Comparison of ENCODE assay signal across 8 cellular contexts in genomic region chr19:55385236-55385748, GRCh38. TPM values are rescaled to one million over a fixed set of nuclear protein-coding genes. Genes with fewer than 3 reads are reported as not detected.
DNase-seq lines count a peak whose midpoint lies in the region; ATAC-seq and TF ChIP-seq lines count a peak whose summit lies in the region.

No MANE protein-coding gene starts in this region.

- H3K4me3 ChIP-seq in right cardiac atrium (ENCODE audit: low read length) (peak overlapping the region; percentile 49), psoas muscle (peak overlapping the region; percentile 81)

- H3K36me3 ChIP-seq in psoas muscle (ENCODE audit: insufficient read depth in 1 of 2, low read depth in 1 of 2) = peaks cover 8 to 40% of the 10 kb centered on the region in 2 donors

- H3K27me3 ChIP-seq in right cardiac atrium (ENCODE audit: control insufficient read depth, insufficient read depth) (no peaks in the 10 kb centered on the region), psoas muscle (ENCODE audit: insufficient read depth in 3 of 3, low read length in 2 of 3) (no peaks in the 10 kb centered on the region)

- peak overlapping the region; percentile 100 for H3K4me3 Mint-ChIP-seq in T-helper 17 cell

- peaks cover 6% of the 10 kb centered on the region for H3K36me3 Mint-ChIP-seq in T-helper 17 cell (ENCODE audit: low read depth)

- peak; percentile 58 for ATAC-seq in HG02938 (IDR thresholded peaks at IDR 0.05; ENCODE audit: unreplicated experiment)
- ATAC-seq in T-helper 17 cell = peak; percentile 82
- ATAC-seq in right cardiac atrium = peak; percentile 91
- peak; percentile 87 to 92 (median 88) for ATAC-seq in psoas muscle

- H3K9me3 ChIP-seq in T-helper 17 cell (ENCODE audit: control insufficient read depth, low read length, poor library complexity, severe bottlenecking) (no peaks in the 10 kb centered on the region), right cardiac atrium (ENCODE audit: control insufficient read depth, low read length) (no peaks in the 10 kb centered on the region), psoas muscle (no peaks in the 10 kb centered on the region)

- under 1% methylated on average over 32 of the region's 32 CpGs for WGBS in right cardiac atrium
- WGBS in psoas muscle, 3 donors = 0 to 1% (median 1%) methylated on average over 32 of the region's 32 CpGs

- intact Hi-C loops in right cardiac atrium (cut with DNase I) = loop anchor here in 1 of 4 donors (5.0 kb wide), 1 partner anchor 83 kb away; no protein-coding TSS in a partner anchor
- intact Hi-C loops in psoas muscle (cut with DNase I) = loop anchor here (5.0 to 10.0 kb wide), 3 partner anchors 67 to 270 kb away; partner anchors contain the start of genes U2AF2 (in 1 of the 2) and ZNF784 (in 1 of the 2)

- peaks cover 5% of the 10 kb centered on the region for H3K27me3 Mint-ChIP-seq in T-helper 17 cell

- DNase-seq in GM13976 (ENCODE audit: low spot score) (peak; percentile 95), NCI-H1694 treated with DMSO at 0.1 percent for 48 hours (lab: John Stamatoyannopoulos, UW) (peak; percentile 99), T-helper 17 cell (peak; percentile 82 to 95 (median 87)), right cardiac atrium (peak; percentile 97 to 100 (median 99)), psoas muscle (peak; percentile 97), ureter (ENCODE audit: low spot score) (peak; percentile 98)

- in situ Hi-C loops in GM13976 (cut with MboI; ENCODE audit: low sequenced_read_pairs, unreplicated experiment) = no loop called here

- H3K27ac ChIP-seq in angular gyrus (ENCODE audit: low read depth, low read length) = peak overlapping the region; percentile 96
- peak overlapping the region; percentile 99 for H3K27ac ChIP-seq in right cardiac atrium (ENCODE audit: low read length)
- peak overlapping the region; percentile 86 for H3K27ac ChIP-seq in psoas muscle

- peaks cover 52% of the 10 kb centered on the region for H3K4me1 Mint-ChIP-seq in T-helper 17 cell

- H3K27ac Mint-ChIP-seq in T-helper 17 cell = peak overlapping the region; percentile 100

- peaks cover 12% of the 10 kb centered on the region for H3K4me1 ChIP-seq in right cardiac atrium (ENCODE audit: control insufficient read depth, insufficient read depth, low read length)
- H3K4me1 ChIP-seq in psoas muscle = peaks cover 32% of the 10 kb centered on the region

- TF ChIP-seq CTCF in GM13976 (IDR thresholded peaks at IDR 0.05; ENCODE audit: borderline replicate concordance, control extremely low read depth, extremely low read depth, insufficient read depth, missing control alignments) (no peak), psoas muscle (IDR thresholded peaks at IDR 0.05) (no peak)

RNA-seq across cellular contexts. Expression of gene RPL28, which starts 0.4 kb away (rescaled TPM):
- 1,000 to 10,000 TPM; 3,164 to 3,616 TPM for total RNA-seq in T-helper 17 cell
- 1,000 to 10,000 TPM in 1 of 4 donors, 100 to 1,000 TPM in 3; 656 to 1,015 (median 735) TPM for total RNA-seq in right cardiac atrium
- 806 TPM for polyA plus RNA-seq in right cardiac atrium
- 100 to 1,000 TPM; 548 to 810 (median 665) TPM for total RNA-seq in psoas muscle
- polyA plus RNA-seq in psoas muscle = 1,000 to 10,000 TPM in 1 of 3 donors, 100 to 1,000 TPM in 2; 547 to 1,362 (median 786) TPM
- total RNA-seq in ureter = 2,509 TPM

RNA-seq across cellular contexts. Expression of gene TMEM238, which starts 1.2 kb away (rescaled TPM):
- total RNA-seq in T-helper 17 cell = 10 to 100 TPM; 14.6 to 19.5 TPM
- 1 to 10 TPM in 1 of 4 donors, under 1 TPM in 3; 0.47 to 1.2 (median 0.56) TPM for total RNA-seq in right cardiac atrium
- 0.14 TPM for polyA plus RNA-seq in right cardiac atrium
- 1 to 10 TPM in 2 of 4 donors, under 1 TPM in 2; 0.28 to 2.9 (median 0.91) TPM for total RNA-seq in psoas muscle
- under 1 TPM in 2 of 3 donors, not detected in 1; 0.10 to 0.17 TPM for polyA plus RNA-seq in psoas muscle
- 20.8 TPM for total RNA-seq in ureter

RNA-seq across cellular contexts. Expression of gene TMEM190, which starts 8.7 kb away (rescaled TPM):
- total RNA-seq in T-helper 17 cell (not detected), right cardiac atrium (not detected), psoas muscle (not detected), ureter (not detected)
- polyA plus RNA-seq in right cardiac atrium (not detected), psoas muscle (not detected)

RNA-seq across cellular contexts. Expression of gene IL11, which starts 15.0 kb away (rescaled TPM):
- total RNA-seq in T-helper 17 cell = under 1 TPM; 0.25 to 0.89 TPM
- total RNA-seq in right cardiac atrium = not detected
- not detected for polyA plus RNA-seq in right cardiac atrium
- total RNA-seq in psoas muscle = not detected
- under 1 TPM in 1 of 3 donors, not detected in 2; 0.06 TPM for polyA plus RNA-seq in psoas muscle
- total RNA-seq in ureter = not detected

RNA-seq across cellular contexts. Expression of gene GARIN5B, which starts 22.2 kb away (rescaled TPM):
- total RNA-seq in T-helper 17 cell (under 1 TPM in 1 of 2 donors, not detected in 1; 0.07 TPM), right cardiac atrium (not detected), psoas muscle (not detected), ureter (not detected)
- polyA plus RNA-seq in right cardiac atrium (not detected), psoas muscle (not detected)

Comparison
In these comparisons a context has a peak if more than half of its experiments do, and no peak if none do; other contexts are left out.
1. Peak in every context shown above with its lines: DNase-seq, ATAC-seq, H3K4me3 ChIP-seq and H3K27ac ChIP-seq.